14 cellular contexts compared by ENCODE assay signal in the genomic region with DNA sequence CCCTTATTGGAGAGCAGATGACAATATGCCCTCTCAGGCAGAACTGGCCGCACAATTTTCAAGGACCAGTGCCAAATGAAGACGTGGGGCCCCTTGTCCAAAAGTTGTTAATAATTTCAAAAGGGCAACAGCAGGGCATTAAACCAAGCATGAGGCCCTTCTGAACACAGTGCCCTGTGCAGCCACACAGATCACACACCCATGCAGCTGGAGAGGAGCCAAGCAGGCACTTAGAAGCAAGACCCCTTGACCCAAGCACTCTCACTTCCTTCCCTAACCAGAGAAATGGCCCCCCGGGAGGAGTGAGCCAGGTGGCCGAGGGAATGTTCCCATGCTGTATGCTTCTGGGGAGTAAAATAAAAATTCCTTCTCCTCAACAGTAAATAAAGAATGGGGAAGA.
DNase-seq lines count a peak whose midpoint lies in the region; ATAC-seq and TF ChIP-seq lines count a peak whose summit lies in the region.
"Had no signal": no experiment of that assay in that cellular context is flagged by ENCODE, and none has a peak within 500 bp of the region (broad histone marks: within the 10 kb centered on the region; RNA-seq: fewer than 3 reads in every experiment).

No MANE protein-coding gene starts in this region.

- peaks cover 7% of the 10 kb centered on the region for H3K4me1 ChIP-seq in cardiac muscle cell (ENCODE audit: low read depth)
- peaks cover 0 to 40% (median 4%) of the 10 kb centered on the region in 12 donors for H3K4me1 ChIP-seq in heart left ventricle

- TF ChIP-seq CTCF in cardiac muscle cell (IDR thresholded peaks at IDR 0.05; ENCODE audit: low read depth, low read length), result no peak
- no peak for TF ChIP-seq CTCF in heart left ventricle (IDR thresholded peaks at IDR 0.05)
- TF ChIP-seq CTCF in choroid plexus epithelial cell (conservative IDR thresholded peaks at IDR 0.05; ENCODE audit: low read depth, low read length), result no peak

- intact Hi-C loops in heart left ventricle (cut with DNase I), result no loop called here

- no peak for TF ChIP-seq RAD21 in Ishikawa (IDR thresholded peaks at IDR 0.05; ENCODE audit: low read depth)

- H3K36me3 ChIP-seq in cardiac muscle cell (no peaks in the 10 kb centered on the region), heart left ventricle (no peaks in the 10 kb centered on the region)
- H3K36me3 ChIP-seq: suprapubic skin had no signal

- ATAC-seq in heart left ventricle (no peak), HG02678 (IDR thresholded peaks at IDR 0.05; ENCODE audit: unreplicated experiment) (no peak), HG02840 (IDR thresholded peaks at IDR 0.05; ENCODE audit: low FRiP score, unreplicated experiment) (no peak)
- ATAC-seq: Panc1, sciatic nerve had no signal

- WGBS in heart left ventricle, 4 donors, result 45 to 58% (median 55%) methylated on average over 4 of the region's 4 CpGs

- no peak overlapping the region for H3K27ac ChIP-seq in cardiac muscle cell
- H3K27ac ChIP-seq in heart left ventricle, result no peak overlapping the region
- H3K27ac ChIP-seq: suprapubic skin had no signal

- TF ChIP-seq EP300 in Ishikawa (IDR thresholded peaks at IDR 0.05; ENCODE audit: borderline replicate concordance), result peak; percentile 70; the same call in 1 of the 2 replicates

- H3K9me3 ChIP-seq in cardiac muscle cell (ENCODE audit: low read depth), result no peaks in the 10 kb centered on the region
- H3K9me3 ChIP-seq in heart left ventricle, result no peaks in the 10 kb centered on the region
- H3K9me3 ChIP-seq: suprapubic skin had no signal

- H3K4me3 ChIP-seq in cardiac muscle cell (no peak overlapping the region), heart left ventricle (no peak overlapping the region), choroid plexus epithelial cell (ENCODE audit: low read depth, low read length) (no peak overlapping the region)
- H3K4me3 ChIP-seq: suprapubic skin had no signal

- TF ChIP-seq POLR2A in heart left ventricle (IDR thresholded peaks at IDR 0.05), result no peak

- no peaks in the 10 kb centered on the region for H3K27me3 ChIP-seq in cardiac muscle cell
- H3K27me3 ChIP-seq in heart left ventricle, result no peaks in the 10 kb centered on the region
- H3K27me3 ChIP-seq: suprapubic skin had no signal

- peak; percentile 3 to 44 for DNase-seq in cardiac muscle cell (ENCODE audit: low read depth in 1 of 2, low spot score in 1 of 2)
- DNase-seq in heart left ventricle, result no peak
- peak; percentile 41 for DNase-seq in choroid plexus epithelial cell (ENCODE audit: low read depth)
- DNase-seq in COLO829 (ENCODE audit: low spot score), result no peak
- no peak for DNase-seq in SKM-1 treated with dmso at 0.1 percent for 144 hours (lab: John Stamatoyannopoulos, UW; ENCODE audit: unreplicated experiment)
- DNase-seq: aorta, hippocampal formation, NCI-H1694 treated with DMSO at 0.1 percent for 48 hours had no signal

TF ChIP-seq in Ishikawa, 13 proteins besides CTCF, POLR2A, EP300 and RAD21:
- peak; percentile 78 for TF ChIP-seq NFIC (IDR thresholded peaks at IDR 0.05)
- TF ChIP-seq TEAD4 (IDR thresholded peaks at IDR 0.05), result no peak
- peak; percentile 67 for TF ChIP-seq TCF12 (IDR thresholded peaks at IDR 0.05; ENCODE audit: low read depth)
- TF ChIP-seq ZBTB7A (IDR thresholded peaks at IDR 0.05; ENCODE audit: low read depth), result no peak
- TF ChIP-seq CEBPB (IDR thresholded peaks at IDR 0.05), result no peak
- TF ChIP-seq FOXM1 (IDR thresholded peaks at IDR 0.05; ENCODE audit: borderline replicate concordance, low read depth), result peak; percentile 34; the same call in 1 of the 2 replicates
TF ChIP-seq in Ishikawa: peak in this region for 3.

Comparison
In these comparisons a context has a peak if more than half of its experiments do, and no peak if none do; other contexts are left out.
1. DNase-seq: peak in cardiac muscle cell (2 of 2) and choroid plexus epithelial cell (single experiment); none in heart left ventricle (0 of 5), COLO829 (single experiment) and SKM-1 treated with dmso at 0.1 percent for 144 hours (single experiment).